8 cellular contexts compared by ENCODE assay signal in genomic region chr1:241531195-241532172, GRCh38.
DNase-seq lines count a peak whose midpoint lies in the region; TF ChIP-seq lines count a peak whose summit lies in the region.

No MANE protein-coding gene starts in this region.

- H3K4me1 Mint-ChIP-seq in activated naive CD4-positive, alpha-beta T cell treated with anti-CD3 and anti-CD28 coated beads, Interleukin-2, amount 10 ng/mL, durations not matched to agents 7 days and 5 days: peaks cover 12% of the 10 kb centered on the region

- peak overlapping the region; percentile 42 to 56 for H3K4me3 ChIP-seq in cardiac fibroblast (replicated peaks in 1 of 2; ENCODE audit: low read depth in 2 of 2, low read length in 2 of 2)

- CTCF ChIA-PET in activated naive CD4-positive, alpha-beta T cell treated with anti-CD3 and anti-CD28 coated beads, Interleukin-2, amount 10 ng/mL, durations not matched to agents 7 days and 5 days (lab: Charles Lee): interaction anchor here (0.6 to 1.2 kb wide), 7 partner anchors 22 to 506 kb away, joined by 3 to 4 read pairs (median 3); no protein-coding TSS in a partner anchor
- CTCF ChIA-PET in HEK293T (lab: Yijun Ruan, JAX): no interaction called here

- peak overlapping the region; percentile 87 for H3K4me3 Mint-ChIP-seq in activated naive CD4-positive, alpha-beta T cell treated with anti-CD3 and anti-CD28 coated beads, Interleukin-2, amount 10 ng/mL, durations not matched to agents 7 days and 5 days

- POLR2A ChIA-PET in HEK293T (lab: Yijun Ruan, JAX): no interaction called here

- no peak for DNase-seq in activated naive CD4-positive, alpha-beta T cell treated with anti-CD3 and anti-CD28 coated beads, Interleukin-2, amount 10 ng/mL, durations not matched to agents 7 days and 5 days
- DNase-seq in activated naive CD4-positive, alpha-beta T cell treated with anti-CD3 and anti-CD28 coated beads, Interleukin-2, amount 50 U/mL, for 16 hours: no peak
- peak; percentile 20 for DNase-seq in HEK293T (ENCODE audit: extremely low spot score)
- peak; percentile 56 for DNase-seq in OCI-M2 (lab: John Stamatoyannopoulos, UW; ENCODE audit: unreplicated experiment)
- DNase-seq in cardiac fibroblast (ENCODE audit: low read depth in 2 of 2): peak; percentile 81 to 90
- DNase-seq in left kidney (ENCODE audit: low read depth, low spot score): peak; percentile 77
- DNase-seq in stromal cell of bone marrow (ENCODE audit: low read depth): peak; percentile 61

- peaks cover 10% of the 10 kb centered on the region for H3K27me3 Mint-ChIP-seq in activated naive CD4-positive, alpha-beta T cell treated with anti-CD3 and anti-CD28 coated beads, Interleukin-2, amount 10 ng/mL, durations not matched to agents 7 days and 5 days

- no peaks in the 10 kb centered on the region for H3K9me3 Mint-ChIP-seq in activated naive CD4-positive, alpha-beta T cell treated with anti-CD3 and anti-CD28 coated beads, Interleukin-2, amount 10 ng/mL, durations not matched to agents 7 days and 5 days

- H3K36me3 Mint-ChIP-seq in activated naive CD4-positive, alpha-beta T cell treated with anti-CD3 and anti-CD28 coated beads, Interleukin-2, amount 10 ng/mL, durations not matched to agents 7 days and 5 days: no peaks in the 10 kb centered on the region

- TF ChIP-seq CTCF in LNCAP (IDR thresholded peaks at IDR 0.05): peak; percentile 70
- TF ChIP-seq CTCF in cardiac fibroblast (IDR thresholded peaks at IDR 0.05; ENCODE audit: low read depth, low read length): peak; percentile 41

- peak overlapping the region; percentile 88 for H3K27ac Mint-ChIP-seq in activated naive CD4-positive, alpha-beta T cell treated with anti-CD3 and anti-CD28 coated beads, Interleukin-2, amount 10 ng/mL, durations not matched to agents 7 days and 5 days

TF ChIP-seq in HEK293T, 16 proteins besides CTCF, POLR2A, EP300 and RAD21:
- no peak for TF ChIP-seq FOXK2 (IDR thresholded peaks at IDR 0.05)
- TF ChIP-seq NFRKB (IDR thresholded peaks at IDR 0.05): no peak
- no peak for TF ChIP-seq ARNT (IDR thresholded peaks at IDR 0.05)
- no peak for TF ChIP-seq SUZ12 (IDR thresholded peaks at IDR 0.05)
- TF ChIP-seq SP1 (IDR thresholded peaks at IDR 0.05): no peak
- no peak for TF ChIP-seq BHLHE40 (IDR thresholded peaks at IDR 0.05; ENCODE audit: borderline replicate concordance)
- peak; percentile 63 for TF ChIP-seq ZNF384 (IDR thresholded peaks at IDR 0.05)
- TF ChIP-seq, protein P1, sequence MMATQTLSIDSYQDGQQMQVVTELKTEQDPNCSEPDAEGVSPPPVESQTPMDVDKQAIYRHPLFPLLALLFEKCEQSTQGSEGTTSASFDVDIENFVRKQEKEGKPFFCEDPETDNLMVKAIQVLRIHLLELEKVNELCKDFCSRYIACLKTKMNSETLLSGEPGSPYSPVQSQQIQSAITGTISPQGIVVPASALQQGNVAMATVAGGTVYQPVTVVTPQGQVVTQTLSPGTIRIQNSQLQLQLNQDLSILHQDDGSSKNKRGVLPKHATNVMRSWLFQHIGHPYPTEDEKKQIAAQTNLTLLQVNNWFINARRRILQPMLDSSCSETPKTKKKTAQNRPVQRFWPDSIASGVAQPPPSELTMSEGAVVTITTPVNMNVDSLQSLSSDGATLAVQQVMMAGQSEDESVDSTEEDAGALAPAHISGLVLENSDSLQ (IDR thresholded peaks at IDR 0.05): peak; percentile 78
- no peak for TF ChIP-seq FOXA1 (IDR thresholded peaks at IDR 0.05)
- TF ChIP-seq FOXM1 (IDR thresholded peaks at IDR 0.05; ENCODE audit: borderline replicate concordance): no peak

Comparison
In these comparisons a context has a peak if more than half of its experiments do, and no peak if none do; other contexts are left out.
1. DNase-seq: peak in HEK293T (single experiment), OCI-M2 (single experiment), cardiac fibroblast (2 of 2), left kidney (single experiment) and stromal cell of bone marrow (single experiment); none in activated naive CD4-positive, alpha-beta T cell treated with anti-CD3 and anti-CD28 coated beads, Interleukin-2, amount 10 ng/mL, durations not matched to agents 7 days and 5 days (single experiment) and activated naive CD4-positive, alpha-beta T cell treated with anti-CD3 and anti-CD28 coated beads, Interleukin-2, amount 50 U/mL, for 16 hours (single experiment).